In genomic region chr7:73971315-73971700, GRCh38 we compare ENCODE assay signal across 15 cellular contexts. TPM values are rescaled to one million over a fixed set of nuclear protein-coding genes. Genes with fewer than 3 reads are reported as not detected.
DNase-seq lines count a peak whose midpoint lies in the region; ATAC-seq and TF ChIP-seq lines count a peak whose summit lies in the region.
"Had no signal": no experiment of that assay in that cellular context is flagged by ENCODE, and none has a peak within 500 bp of the region (broad histone marks: within the 10 kb centered on the region; RNA-seq: fewer than 3 reads in every experiment).

No MANE protein-coding gene starts in this region.

- peaks cover 16% of the 10 kb centered on the region for H3K27me3 Mint-ChIP-seq in stimulated activated naive CD8-positive, alpha-beta T cell treated with anti-CD3 and anti-CD28 coated beads, Interleukin-15, amount 100 ng/mL, for 72 hours
- H3K27me3 Mint-ChIP-seq in nephron progenitor cell (ENCODE audit: low read depth, poor library complexity): peaks cover 37% of the 10 kb centered on the region
- H3K27me3 Mint-ChIP-seq: activated naive CD4-positive, alpha-beta T cell treated with anti-CD3 and anti-CD28 coated beads, Interleukin-2, amount 50 U/mL, for 24 hours had no signal

- H3K36me3 Mint-ChIP-seq in nephron progenitor cell (ENCODE audit: low read depth): no peaks in the 10 kb centered on the region
- H3K36me3 Mint-ChIP-seq: activated naive CD4-positive, alpha-beta T cell treated with anti-CD3 and anti-CD28 coated beads, Interleukin-2, amount 50 U/mL, for 24 hours had no signal

- in situ Hi-C loops in Panc1 (cut with HindIII; ENCODE audit: low pct_unique_long_range_greater_than_20kb, low sequenced_read_pairs): no loop called here

- no peak overlapping the region for H3K27ac ChIP-seq in Panc1 (ENCODE audit: low read length)
- H3K27ac ChIP-seq: right atrium auricular region, testis had no signal

- H3K4me3 ChIP-seq in Panc1 (ENCODE audit: low read depth in 2 of 2, low read length in 2 of 2): no peak overlapping the region
- H3K4me3 ChIP-seq: right atrium auricular region, testis had no signal

- H3K4me3 Mint-ChIP-seq in stimulated activated naive CD8-positive, alpha-beta T cell treated with anti-CD3 and anti-CD28 coated beads, Interleukin-15, amount 100 ng/mL, for 72 hours: no peak overlapping the region
- H3K4me3 Mint-ChIP-seq in nephron progenitor cell: no peak overlapping the region
- H3K4me3 Mint-ChIP-seq: activated naive CD4-positive, alpha-beta T cell treated with anti-CD3 and anti-CD28 coated beads, Interleukin-2, amount 50 U/mL, for 24 hours had no signal

- intact Hi-C loops in Panc1 (cut with micrococcal nuclease; ENCODE audit: unreplicated experiment): no loop called here

- no peak for DNase-seq in Panc1 (ENCODE audit: low read depth, low spot score)
- DNase-seq in stimulated activated naive CD8-positive, alpha-beta T cell treated with anti-CD3 and anti-CD28 coated beads, Interleukin-15, amount 100 ng/mL, for 72 hours: no peak
- DNase-seq in UCSD-AML1 (lab: John Stamatoyannopoulos, UW; ENCODE audit: unreplicated experiment): no peak
- no peak for DNase-seq in nephron progenitor cell
- no peak for DNase-seq in retina
- DNase-seq: activated CD4-positive, alpha-beta T cell treated with anti-CD3 and anti-CD28 coated beads, Interleukin-2, amount 50 U/mL, for 1 hour; IMR-90; NCI-H1930; T-helper 1 cell; testis had no signal

- H3K4me1 Mint-ChIP-seq in stimulated activated naive CD8-positive, alpha-beta T cell treated with anti-CD3 and anti-CD28 coated beads, Interleukin-15, amount 100 ng/mL, for 72 hours: peaks cover 8% of the 10 kb centered on the region
- peaks cover 31% of the 10 kb centered on the region for H3K4me1 Mint-ChIP-seq in nephron progenitor cell
- H3K4me1 Mint-ChIP-seq: activated naive CD4-positive, alpha-beta T cell treated with anti-CD3 and anti-CD28 coated beads, Interleukin-2, amount 50 U/mL, for 24 hours had no signal

- no peaks in the 10 kb centered on the region for H3K27me3 ChIP-seq in Panc1 (ENCODE audit: control insufficient read depth, insufficient read depth, low read length)
- H3K27me3 ChIP-seq: right atrium auricular region, testis had no signal

- no peaks in the 10 kb centered on the region for H3K36me3 ChIP-seq in Panc1 (ENCODE audit: control insufficient read depth, insufficient read depth, low read length)
- H3K36me3 ChIP-seq: right atrium auricular region had no signal

- no TSS peak for BruUV-seq in Panc1 (replicated peaks; lab: Mats Ljungman, UMichigan)

- peaks cover 6 to 10% of the 10 kb centered on the region in 2 donors for H3K9me3 Mint-ChIP-seq in stimulated activated naive CD8-positive, alpha-beta T cell treated with anti-CD3 and anti-CD28 coated beads, Interleukin-15, amount 100 ng/mL, for 72 hours
- peaks cover 10% of the 10 kb centered on the region for H3K9me3 Mint-ChIP-seq in nephron progenitor cell
- H3K9me3 Mint-ChIP-seq: activated naive CD4-positive, alpha-beta T cell treated with anti-CD3 and anti-CD28 coated beads, Interleukin-2, amount 50 U/mL, for 24 hours had no signal

- POLR2A ChIA-PET in Panc1 (lab: Charles Lee): no interaction called here

- TF ChIP-seq CTCF in Panc1 (IDR thresholded peaks at IDR 0.05) (no peak), nephron progenitor cell (IDR thresholded peaks at IDR 0.05) (no peak)

- peak; percentile 64 for ATAC-seq in GM18907 (IDR thresholded peaks at IDR 0.05; ENCODE audit: unreplicated experiment)
- ATAC-seq in HG02885 (IDR thresholded peaks at IDR 0.05; ENCODE audit: poor library complexity, unreplicated experiment): peak; percentile 83
- 0 out of 2 replicates have a peak, but pooled peaks have one; percentile 5 for ATAC-seq in Panc1
- peak; percentile 46 for ATAC-seq in stimulated activated naive CD8-positive, alpha-beta T cell treated with anti-CD3 and anti-CD28 coated beads, Interleukin-15, amount 100 ng/mL, for 72 hours

- no peaks in the 10 kb centered on the region for H3K9me3 ChIP-seq in Panc1 (ENCODE audit: control insufficient read depth, insufficient read depth, low read depth, low read length)
- H3K9me3 ChIP-seq: Caco-2, right atrium auricular region, testis had no signal

- no peaks in the 10 kb centered on the region for H3K4me1 ChIP-seq in Panc1 (ENCODE audit: control insufficient read depth, insufficient read depth, low read length)
- H3K4me1 ChIP-seq: Caco-2, right atrium auricular region, testis had no signal

- CTCF ChIA-PET in Panc1 (lab: Charles Lee): interaction anchor here (0.6 kb wide), 2 partner anchors 61 to 115 kb away, joined by 3 to 6 read pairs; no protein-coding TSS in a partner anchor

- peak overlapping the region in 1 of 2 donors; percentile 52 for H3K27ac Mint-ChIP-seq in stimulated activated naive CD8-positive, alpha-beta T cell treated with anti-CD3 and anti-CD28 coated beads, Interleukin-15, amount 100 ng/mL, for 72 hours
- H3K27ac Mint-ChIP-seq in nephron progenitor cell: no peak overlapping the region
- H3K27ac Mint-ChIP-seq: activated naive CD4-positive, alpha-beta T cell treated with anti-CD3 and anti-CD28 coated beads, Interleukin-2, amount 50 U/mL, for 24 hours had no signal

RNA-seq across cellular contexts. Expression of gene ELN, which starts 56.7 kb away (rescaled TPM):
- 0.26 TPM for total RNA-seq in Panc1 (2021; ENCODE audit: unreplicated experiment)
- polyA plus RNA-seq in Panc1 (2012; ENCODE audit: insufficient read length): not detected
- total RNA-seq: Caco-2 had no signal

Comparison
In these comparisons a context has a peak if more than half of its experiments do, and no peak if none do; other contexts are left out.
1. ATAC-seq: peak in every context shown above with its lines; median percentile 83 in HG02885; 64 in GM18907; 46 in stimulated activated naive CD8-positive, alpha-beta T cell treated with anti-CD3 and anti-CD28 coated beads, Interleukin-15, amount 100 ng/mL, for 72 hours; 5 in Panc1.